Comparison of ENCODE assay signal across 9 cellular contexts in the genomic region with DNA sequence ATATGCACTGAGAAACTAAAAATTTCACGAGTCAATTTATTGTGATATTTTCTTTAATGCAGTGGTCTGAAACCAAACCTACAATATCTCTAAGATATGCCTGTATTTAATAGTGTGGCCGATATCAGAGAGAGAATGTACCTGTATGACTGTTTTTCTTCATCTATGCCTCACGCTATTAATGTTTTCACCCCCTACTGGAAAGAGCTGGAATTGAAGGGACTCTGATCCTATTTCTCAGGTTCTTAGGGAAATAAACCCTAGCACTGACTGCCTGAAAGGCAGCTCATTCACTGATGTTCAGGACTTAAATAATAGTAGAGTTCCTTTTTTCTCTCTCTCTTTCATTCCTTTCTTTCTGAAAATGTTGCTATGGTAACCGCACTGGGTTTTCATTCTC.
DNase-seq lines count a peak whose midpoint lies in the region; ATAC-seq, FAIRE-seq and TF ChIP-seq lines count a peak whose summit lies in the region.
"Had no signal": no experiment of that assay in that cellular context is flagged by ENCODE, and none has a peak within 500 bp of the region (broad histone marks: within the 10 kb centered on the region; RNA-seq: fewer than 3 reads in every experiment).

No MANE protein-coding gene starts in this region.

- no peak overlapping the region for H3K4me3 ChIP-seq in H1 (ENCODE audit: extremely low read depth in 1 of 4, insufficient read depth in 2 of 4, low read depth in 3 of 4, low read length in 4 of 4)

- no peak overlapping the region for H2AK5ac ChIP-seq in H1 (ENCODE audit: low read depth, low read length)

- no peaks in the 10 kb centered on the region for H3K79me2 ChIP-seq in H1 (ENCODE audit: control insufficient read depth in 1 of 2, insufficient read depth in 2 of 2, low read length in 2 of 2)

- peak; percentile 78 for TF ChIP-seq CTCF in 22Rv1 (IDR thresholded peaks at IDR 0.05)
- peak in 2 of 3 experiments; percentile 46 to 67; a peak in 2 of 4 replicates for TF ChIP-seq CTCF in H1 (IDR thresholded peaks at IDR 0.05; ENCODE audit: control extremely low read depth in 1 of 3, insufficient read depth in 1 of 3, low read depth in 1 of 3, low read length in 3 of 3)

- no peak overlapping the region for H3K4ac ChIP-seq in H1 (replicated peaks; ENCODE audit: insufficient read length, low read depth, low read length)

- H4K5ac ChIP-seq in H1 (ENCODE audit: insufficient read length, low read depth, low read length), result no peak overlapping the region

- H2BK120ac ChIP-seq in H1 (replicated peaks; ENCODE audit: low read depth, low read length), result no peak overlapping the region

- no peak overlapping the region for H3K14ac ChIP-seq in H1 (ENCODE audit: insufficient read length)

- in situ Hi-C loops in KBM-7 (cut with MboI; ENCODE audit: low pct_unique_long_range_greater_than_20kb, low sequenced_read_pairs), result no loop called here

- no peak for TF ChIP-seq POLR2A in H1 (IDR thresholded peaks at IDR 0.05; ENCODE audit: control extremely low read depth in 1 of 2, low read depth in 2 of 2, low read length in 2 of 2)

- ATAC-seq in GM19351 (IDR thresholded peaks at IDR 0.05; ENCODE audit: unreplicated experiment) (peak; percentile 86), HG03469 (IDR thresholded peaks at IDR 0.05; ENCODE audit: unreplicated experiment) (no peak)

- CTCF ChIA-PET in H1 (lab: Charles Lee; ENCODE audit: partially characterized antibody), result interaction anchor here (0.6 to 2.3 kb wide), 29 partner anchors 9 to 1128 kb away, joined by 3 to 8 read pairs (median 3); no protein-coding TSS in a partner anchor

- no peak overlapping the region for H2BK5ac ChIP-seq in H1 (ENCODE audit: low read depth, low read length)

- no peak overlapping the region for H3K56ac ChIP-seq in H1 (replicated peaks; ENCODE audit: insufficient read length, low read depth, low read length)

- no peak for TF ChIP-seq EP300 in H1 (IDR thresholded peaks at IDR 0.05; ENCODE audit: borderline replicate concordance in 1 of 2, low read depth in 2 of 2, low read length in 2 of 2)

- DNase-seq in KBM-7, result peak; percentile 31
- no peak for DNase-seq in H1 (ENCODE audit: low read depth in 1 of 2, low spot score in 2 of 2)
- DNase-seq in D341Med (ENCODE audit: low spot score), result no peak
- no peak for DNase-seq in NCI-H524 treated with DMSO at 0.1 percent for 48 hours (lab: John Stamatoyannopoulos, UW)
- DNase-seq in activated T-cell treated with anti-CD3 and anti-CD28 coated beads, Interleukin-2, amount 50 U/mL, for 1 hour, result no peak
- DNase-seq: hypothalamus had no signal

- no peak overlapping the region for H3K9ac ChIP-seq in H1 (replicated peaks in 1 of 4; ENCODE audit: extremely low read depth in 1 of 4, low read depth in 3 of 4, low read length in 3 of 4)

- H2BK20ac ChIP-seq in H1 (ENCODE audit: low read length), result no peak overlapping the region

- POLR2A ChIA-PET in H1 (lab: Charles Lee; ENCODE audit: partially characterized antibody), result no interaction called here

- H3K18ac ChIP-seq in H1 (ENCODE audit: extremely low read depth, low read length), result no peak overlapping the region

- H3K4me1 ChIP-seq in H1 (replicated peaks in 1 of 4; ENCODE audit: control insufficient read depth in 3 of 4, insufficient read depth in 4 of 4, low read length in 3 of 4), result no peaks in the 10 kb centered on the region

- no peaks in the 10 kb centered on the region for H4K20me1 ChIP-seq in H1 (replicated peaks in 1 of 2; ENCODE audit: control insufficient read depth in 1 of 2, insufficient read depth in 2 of 2, low read length in 2 of 2)

- H3K4me2 ChIP-seq in H1 (ENCODE audit: insufficient read depth in 1 of 2, low read depth in 2 of 2, low read length in 2 of 2), result no peak overlapping the region

- H2BK15ac ChIP-seq in H1 (ENCODE audit: low read length), result no peak overlapping the region

- no peak overlapping the region for H2AFZ ChIP-seq in H1 (ENCODE audit: low read length)

- H4K8ac ChIP-seq in H1 (ENCODE audit: extremely low read depth, insufficient read depth, low read length), result no peak overlapping the region

- H3K23ac ChIP-seq in H1 (ENCODE audit: insufficient read length), result no peak overlapping the region

- FAIRE-seq in H1 (lab: Jason Lieb, UNC), result no peak

- no peak overlapping the region for H4K91ac ChIP-seq in H1 (replicated peaks; ENCODE audit: insufficient read length, low read length)

- no peaks in the 10 kb centered on the region for H3K36me3 ChIP-seq in H1 (ENCODE audit: control insufficient read depth in 2 of 4, insufficient read depth in 4 of 4, low read length in 3 of 4)

- TF ChIP-seq RAD21 in H1 (IDR thresholded peaks at IDR 0.05 in 1 of 2, conservative IDR thresholded peaks at IDR 0.05 in 1 of 2; ENCODE audit: low read depth in 2 of 2, low read length in 2 of 2), result peak; percentile 49

- no peaks in the 10 kb centered on the region for H3K9me3 ChIP-seq in H1 (ENCODE audit: insufficient read depth in 2 of 2, low read depth in 1 of 2, low read length in 1 of 2)

- WGBS in H1 (ENCODE audit: extremely low coverage in 1 of 2, insufficient coverage in 1 of 2, insufficient read length in 1 of 2, insufficient replicate concordance in 2 of 2, low coverage in 1 of 2, low lambda C conversion rate in 2 of 2, missing lambda C conversion rate in 1 of 2), 2 experiments, result 60% methylated on average over 4 of the region's 4 CpGs; no CpG with 5 or more reads in 1 of the 2 experiments

- H3K27ac ChIP-seq in 22Rv1 (no peak overlapping the region), H1 (ENCODE audit: low read depth, low read length) (no peak overlapping the region)

- no peak overlapping the region for H2BK12ac ChIP-seq in H1 (ENCODE audit: low read depth, low read length)

- H3K79me1 ChIP-seq in H1 (ENCODE audit: low read depth, low read length), result no peaks in the 10 kb centered on the region

- no peaks in the 10 kb centered on the region for H3K27me3 ChIP-seq in H1 (replicated peaks in 1 of 4; ENCODE audit: control insufficient read depth in 3 of 4, extremely low read depth in 1 of 4, insufficient read depth in 3 of 4, low read length in 3 of 4)

- no peaks in the 10 kb centered on the region for H3K23me2 ChIP-seq in H1 (ENCODE audit: low read depth, low read length)

TF ChIP-seq in H1, 55 proteins besides CTCF, POLR2A, EP300 and RAD21:
- no peak for TF ChIP-seq CBX5 (IDR thresholded peaks at IDR 0.05; ENCODE audit: low read depth, low read length)
- no peak for TF ChIP-seq SIN3A (conservative IDR thresholded peaks at IDR 0.05 in 1 of 2, IDR thresholded peaks at IDR 0.05 in 1 of 2; ENCODE audit: low read depth in 1 of 2, low read length in 2 of 2)
- no peak for TF ChIP-seq SUZ12 (IDR thresholded peaks at IDR 0.05; ENCODE audit: low read length)
- no peak for TF ChIP-seq GABPA (IDR thresholded peaks at IDR 0.05; ENCODE audit: borderline replicate concordance, insufficient read depth, low read length)
- TF ChIP-seq, protein P1, sequence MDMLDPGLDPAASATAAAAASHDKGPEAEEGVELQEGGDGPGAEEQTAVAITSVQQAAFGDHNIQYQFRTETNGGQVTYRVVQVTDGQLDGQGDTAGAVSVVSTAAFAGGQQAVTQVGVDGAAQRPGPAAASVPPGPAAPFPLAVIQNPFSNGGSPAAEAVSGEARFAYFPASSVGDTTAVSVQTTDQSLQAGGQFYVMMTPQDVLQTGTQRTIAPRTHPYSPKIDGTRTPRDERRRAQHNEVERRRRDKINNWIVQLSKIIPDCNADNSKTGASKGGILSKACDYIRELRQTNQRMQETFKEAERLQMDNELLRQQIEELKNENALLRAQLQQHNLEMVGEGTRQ (IDR thresholded peaks at IDR 0.05; ENCODE audit: low read length), result no peak
- no peak for TF ChIP-seq RFX5 (IDR thresholded peaks at IDR 0.05; ENCODE audit: borderline replicate concordance, low read depth, low read length)
- TF ChIP-seq CTBP2 (IDR thresholded peaks at IDR 0.05; ENCODE audit: borderline replicate concordance, insufficient read depth, insufficient read length, low read length), result no peak
- TF ChIP-seq SP1 (IDR thresholded peaks at IDR 0.05; ENCODE audit: low read depth, low read length), result no peak
